In genomic region chr20:25622049-25622448, GRCh38 we compare ENCODE assay signal across 15 cellular contexts. TPM values are rescaled to one million over a fixed set of nuclear protein-coding genes. Genes with fewer than 3 reads are reported as not detected.
A peak's percentile ranks its signal among the peaks of the same experiment; 100 is the strongest.
DNase-seq lines count a peak whose midpoint lies in the region; ATAC-seq, FAIRE-seq and TF ChIP-seq lines count a peak whose summit lies in the region.
"Had no signal": no experiment of that assay in that cellular context is flagged by ENCODE, and none has a peak within 500 bp of the region (broad histone marks: within the 10 kb centered on the region; RNA-seq: fewer than 3 reads in every experiment).

No MANE protein-coding gene starts in this region.

- POLR2A ChIA-PET in A673 (lab: Charles Lee; ENCODE audit: low non-redundant PET), result no interaction called here

- H3K27ac ChIP-seq in A673 (ENCODE audit: low read depth, low read length, poor library complexity, severe bottlenecking), result peak overlapping the region; percentile 93
- H3K27ac ChIP-seq in H9 (ENCODE audit: insufficient read length, low read depth, low read length), result no peak overlapping the region
- no peak overlapping the region for H3K27ac ChIP-seq in iPS-20b (ENCODE audit: low read length)

- BruUV-seq in A673 (replicated peaks; lab: Mats Ljungman, UMichigan), result no TSS peak

- H3K9ac ChIP-seq in H9 (ENCODE audit: extremely low read depth, insufficient read length, low read length) (no peak overlapping the region), iPS-20b (ENCODE audit: low read depth, low read length) (peak overlapping the region; percentile 82; the same call in 1 of the 2 replicates)

- H3K4me3 Mint-ChIP-seq in H9, result peak overlapping the region; percentile 83 to 84
- peak overlapping the region; percentile 91 for H3K4me3 Mint-ChIP-seq in activated T-helper 1 cell treated with anti-CD3 and anti-CD28 coated beads, Interleukin-12 subunit alpha, Interleukin-12 subunit beta, Interleukin-2, Interleukin-4 antibody, amounts not matched to agents 30 ng/mL and 10 ng/mL and 1 ng/mL, durations not matched to agents 14 hours and 24 hours and 36 hours

- H2BK12ac ChIP-seq in H9 (ENCODE audit: insufficient read length, low read depth, low read length), result no peak overlapping the region

- peaks cover 35 to 40% of the 10 kb centered on the region in 2 experiments for H3K4me1 Mint-ChIP-seq in H9
- H3K4me1 Mint-ChIP-seq in activated T-helper 1 cell treated with anti-CD3 and anti-CD28 coated beads, Interleukin-12 subunit alpha, Interleukin-12 subunit beta, Interleukin-2, Interleukin-4 antibody, amounts not matched to agents 30 ng/mL and 10 ng/mL and 1 ng/mL, durations not matched to agents 14 hours and 24 hours and 36 hours (ENCODE audit: low read depth), result peaks cover 39% of the 10 kb centered on the region

- peaks cover 15% of the 10 kb centered on the region for H3K27me3 Mint-ChIP-seq in H9 (ENCODE audit: low read depth)
- H3K27me3 Mint-ChIP-seq in activated T-helper 1 cell treated with anti-CD3 and anti-CD28 coated beads, Interleukin-12 subunit alpha, Interleukin-12 subunit beta, Interleukin-2, Interleukin-4 antibody, amounts not matched to agents 30 ng/mL and 10 ng/mL and 1 ng/mL, durations not matched to agents 14 hours and 24 hours and 36 hours (ENCODE audit: insufficient read depth), result peaks cover 4% of the 10 kb centered on the region

- no peak for DNase-seq in A673 (ENCODE audit: low spot score)
- no peak for DNase-seq in H9
- no peak for DNase-seq in activated T-helper 1 cell treated with anti-CD3 and anti-CD28 coated beads, Interleukin-12 subunit alpha, Interleukin-12 subunit beta, Interleukin-2, Interleukin-4 antibody, amounts not matched to agents 30 ng/mL and 10 ng/mL and 1 ng/mL, durations not matched to agents 14 hours and 24 hours and 36 hours (ENCODE audit: low spot score)
- no peak for DNase-seq in GM19239 (ENCODE audit: insufficient read length, low spot score)
- no peak for DNase-seq in D721Med (ENCODE audit: insufficient read length, low spot score)
- no peak for DNase-seq in SW480 (ENCODE audit: low spot score)
- DNase-seq: activated effector memory CD4-positive, alpha-beta T cell treated with Interleukin-2 at 50 U/mL for 16 hours; DMS53; foreskin melanocyte; HCEC 1CT; NCI-H2029 treated with DMSO at 0.1 percent for 48 hours; stimulated activated CD4-positive, alpha-beta T cell treated with anti-CD3 and anti-CD28 coated beads, Interleukin-1b, Interleukin-23, amount 100 ng/mL, for 48 hours had no signal

- H3K36me3 ChIP-seq in A673 (ENCODE audit: insufficient read depth, low read length, poor library complexity, severe bottlenecking) (peaks cover 8% of the 10 kb centered on the region), iPS-20b (ENCODE audit: insufficient read depth, low read depth, low read length) (no peaks in the 10 kb centered on the region)
- H3K36me3 ChIP-seq: tibial nerve had no signal

- no peak overlapping the region for H3K4me2 ChIP-seq in H9 (ENCODE audit: insufficient read depth, insufficient read length, low read length)

- H3K4me1 ChIP-seq in A673 (ENCODE audit: insufficient read depth, low read length, poor library complexity, severe bottlenecking) (peaks cover 8% of the 10 kb centered on the region), H9 (ENCODE audit: insufficient read depth, low read length) (no peaks in the 10 kb centered on the region), iPS-20b (ENCODE audit: insufficient read depth, low read length) (peaks cover 18% of the 10 kb centered on the region)

- H3K4me3 ChIP-seq in A673 (ENCODE audit: low read depth, low read length, poor library complexity, severe bottlenecking), result peak overlapping the region; percentile 98
- peak overlapping the region; percentile 82 for H3K4me3 ChIP-seq in iPS-20b (ENCODE audit: low read length)

- peaks cover 3 to 6% of the 10 kb centered on the region in 2 experiments; a peak in 3 of 5 replicates for H3K9me3 Mint-ChIP-seq in H9
- peaks cover 6% of the 10 kb centered on the region for H3K9me3 Mint-ChIP-seq in activated T-helper 1 cell treated with anti-CD3 and anti-CD28 coated beads, Interleukin-12 subunit alpha, Interleukin-12 subunit beta, Interleukin-2, Interleukin-4 antibody, amounts not matched to agents 30 ng/mL and 10 ng/mL and 1 ng/mL, durations not matched to agents 14 hours and 24 hours and 36 hours

- H2AK5ac ChIP-seq in H9 (ENCODE audit: insufficient read length, low read length), result no peak overlapping the region

- no peak overlapping the region for H3T11ph ChIP-seq in H9 (ENCODE audit: low read length)

- H3K56ac ChIP-seq in H9 (ENCODE audit: insufficient read length, low read depth, low read length), result no peak overlapping the region

- no peaks in the 10 kb centered on the region for H4K20me1 ChIP-seq in H9 (ENCODE audit: control insufficient read depth, insufficient read depth, insufficient read length)

- H3K18ac ChIP-seq in H9 (ENCODE audit: insufficient read length, low read depth, low read length), result no peak overlapping the region

- no peaks in the 10 kb centered on the region for H3K79me1 ChIP-seq in H9 (ENCODE audit: insufficient read depth, low read depth, low read length, poor library complexity, severe bottlenecking)

- H2BK15ac ChIP-seq in H9 (ENCODE audit: low read depth, low read length), result no peak overlapping the region

- no peak for TF ChIP-seq CTCF in A673 (conservative IDR thresholded peaks at IDR 0.05; ENCODE audit: low read depth, low read length)
- no peak for TF ChIP-seq CTCF in H9 (conservative IDR thresholded peaks at IDR 0.05)
- no peak for TF ChIP-seq CTCF in D721Med (IDR thresholded peaks at IDR 0.05; ENCODE audit: insufficient read depth, missing control alignments)

- H3K27ac Mint-ChIP-seq in H9, result peak overlapping the region in 1 of 3 experiments; percentile 6; a peak in 1 of 7 replicates
- H3K27ac Mint-ChIP-seq in activated T-helper 1 cell treated with anti-CD3 and anti-CD28 coated beads, Interleukin-12 subunit alpha, Interleukin-12 subunit beta, Interleukin-2, Interleukin-4 antibody, amounts not matched to agents 30 ng/mL and 10 ng/mL and 1 ng/mL, durations not matched to agents 14 hours and 24 hours and 36 hours, result peak overlapping the region; percentile 15

- no peak overlapping the region for H2BK5ac ChIP-seq in H9 (ENCODE audit: insufficient read length, low read length)

- peaks cover 17% of the 10 kb centered on the region for H3K23me2 ChIP-seq in H9 (ENCODE audit: insufficient read length, low read depth, low read length, poor library complexity, severe bottlenecking)

- no peak overlapping the region for H2AFZ ChIP-seq in H9 (ENCODE audit: low read length)

- no peak overlapping the region for H3K23ac ChIP-seq in H9 (ENCODE audit: insufficient read length, low read depth, low read length)

- no peak for FAIRE-seq in GM19239 (lab: Jason Lieb, UNC)
- no peak for FAIRE-seq in D721Med (lab: Jason Lieb, UNC)

- CTCF ChIA-PET in A673 (lab: Charles Lee), result no interaction called here

- no CpG with 5 or more reads among the region's 6 CpGs for WGBS in H9 (ENCODE audit: extremely low coverage, insufficient read length, low lambda C conversion rate)

- H4K91ac ChIP-seq in H9 (ENCODE audit: insufficient read length, low read depth, low read length), result no peak overlapping the region

- H3K36me3 Mint-ChIP-seq in H9 (ENCODE audit: insufficient read depth in 1 of 3, low read depth in 3 of 3), result peaks cover 0 to 7% (median 0%) of the 10 kb centered on the region in 3 experiments; a peak in 4 of 7 replicates
- peaks cover 11% of the 10 kb centered on the region for H3K36me3 Mint-ChIP-seq in activated T-helper 1 cell treated with anti-CD3 and anti-CD28 coated beads, Interleukin-12 subunit alpha, Interleukin-12 subunit beta, Interleukin-2, Interleukin-4 antibody, amounts not matched to agents 30 ng/mL and 10 ng/mL and 1 ng/mL, durations not matched to agents 14 hours and 24 hours and 36 hours (ENCODE audit: low read depth)

- H2BK120ac ChIP-seq in H9 (ENCODE audit: low read depth, low read length, poor library complexity, severe bottlenecking), result no peak overlapping the region

- H4K5ac ChIP-seq in H9 (ENCODE audit: insufficient read length, low read depth, low read length), result no peak overlapping the region

- no peaks in the 10 kb centered on the region for H3K27me3 ChIP-seq in A673 (replicated peaks; ENCODE audit: insufficient read depth, low read depth, low read length, poor library complexity)
- H3K27me3 ChIP-seq in H9 (ENCODE audit: insufficient read depth, low read length), result no peaks in the 10 kb centered on the region; the same call in 1 of the 2 replicates
- peaks cover 22% of the 10 kb centered on the region for H3K27me3 ChIP-seq in iPS-20b (ENCODE audit: insufficient read depth, low read length)
- H3K27me3 ChIP-seq: tibial nerve had no signal

- H3K4ac ChIP-seq in H9 (ENCODE audit: low read depth, low read length), result no peak overlapping the region

- no peak overlapping the region for H3K14ac ChIP-seq in H9 (ENCODE audit: insufficient read depth, low read length)

- no peak overlapping the region for H4K8ac ChIP-seq in H9 (replicated peaks; ENCODE audit: insufficient read length, low read depth, low read length)

- H3K9me3 ChIP-seq in A673 (ENCODE audit: low read depth, low read length, poor library complexity, severe bottlenecking) (no peaks in the 10 kb centered on the region), H9 (ENCODE audit: control insufficient read depth, low read depth, low read length) (no peaks in the 10 kb centered on the region), iPS-20b (ENCODE audit: insufficient read depth, low read depth, low read length) (no peaks in the 10 kb centered on the region)
- H3K9me3 ChIP-seq: tibial nerve had no signal

- H3K79me2 ChIP-seq in H9 (ENCODE audit: insufficient read depth, low read length), result no peaks in the 10 kb centered on the region

- ATAC-seq in HG02759 (IDR thresholded peaks at IDR 0.05; ENCODE audit: unreplicated experiment), result no peak

- intact Hi-C loops in A673 (cut with micrococcal nuclease; ENCODE audit: unreplicated experiment), result no loop called here
- intact Hi-C loops in activated T-helper 1 cell treated with anti-CD3 and anti-CD28 coated beads, Interleukin-12 subunit alpha, Interleukin-12 subunit beta, Interleukin-2, Interleukin-4 antibody, amounts not matched to agents 30 ng/mL and 10 ng/mL and 1 ng/mL, durations not matched to agents 14 hours and 24 hours and 36 hours (cut with micrococcal nuclease), result loop anchor here (5.0 kb wide), 2 partner anchors 385 to 630 kb away; partner anchors contain the start of gene APMAP

- no peak overlapping the region for H2BK20ac ChIP-seq in H9 (ENCODE audit: low read depth, low read length, poor library complexity, severe bottlenecking)

RNA-seq across cellular contexts. Expression of gene NANP, which starts 1.8 kb away (rescaled TPM):
- total RNA-seq in A673 (2021), result 13.6 and 15.9 TPM in 2 replicates
- total RNA-seq in H9 (2021), result 7.0 and 7.1 TPM in 2 replicates
- 9.1 and 9.8 TPM in 2 replicates for total RNA-seq in activated T-helper 1 cell treated with anti-CD3 and anti-CD28 coated beads, Interleukin-12 subunit alpha, Interleukin-12 subunit beta, Interleukin-2, Interleukin-4 antibody, amounts not matched to agents 30 ng/mL and 10 ng/mL and 1 ng/mL, durations not matched to agents 14 hours and 24 hours and 36 hours

RNA-seq across cellular contexts. Expression of gene NINL, which starts 36.7 kb away (rescaled TPM):
- total RNA-seq in A673 (2021), result 31.5 and 36.8 TPM in 2 replicates
- 29.2 and 34.3 TPM in 2 replicates for total RNA-seq in H9 (2021)
- 2.0 and 2.5 TPM in 2 replicates for total RNA-seq in activated T-helper 1 cell treated with anti-CD3 and anti-CD28 coated beads, Interleukin-12 subunit alpha, Interleukin-12 subunit beta, Interleukin-2, Interleukin-4 antibody, amounts not matched to agents 30 ng/mL and 10 ng/mL and 1 ng/mL, durations not matched to agents 14 hours and 24 hours and 36 hours
